In the genomic region with DNA sequence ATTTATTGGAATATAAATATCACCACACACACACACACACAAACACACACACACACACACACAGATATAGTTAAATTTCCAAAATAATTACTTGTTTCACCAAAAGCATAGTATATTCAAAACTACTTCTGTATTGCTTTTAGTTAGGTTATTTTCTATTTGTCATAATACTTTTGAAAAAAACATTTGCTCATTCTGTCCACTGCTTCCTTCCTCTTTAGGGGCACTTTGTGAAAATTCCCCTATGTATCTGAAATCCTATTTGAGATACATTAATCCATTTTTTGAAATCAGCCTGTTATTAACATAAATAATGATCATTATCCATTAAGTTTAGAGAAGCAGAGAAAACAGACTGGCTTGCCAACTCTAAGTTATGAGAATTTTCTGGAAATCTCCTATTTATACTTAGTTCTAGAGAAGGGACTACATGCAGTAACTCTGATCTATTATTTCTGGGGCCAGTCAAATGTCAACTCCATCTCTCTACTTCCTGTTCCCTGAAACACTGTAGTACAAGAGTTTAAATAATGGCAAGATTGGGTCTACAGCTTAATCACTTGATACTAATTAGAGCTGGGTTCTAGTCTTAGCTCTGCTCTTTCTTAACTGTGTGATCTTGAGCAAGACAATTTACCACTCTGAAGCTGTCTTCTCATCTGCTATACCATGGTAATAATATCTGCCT, we compare ENCODE assay signal across 29 cellular contexts. TPM values are rescaled to one million over a fixed set of nuclear protein-coding genes. Genes with fewer than 3 reads are reported as not detected.
A peak's percentile ranks its signal among the peaks of the same experiment; 100 is the strongest.
DNase-seq lines count a peak whose midpoint lies in the region; ATAC-seq, FAIRE-seq and TF ChIP-seq lines count a peak whose summit lies in the region.
"Had no signal": no experiment of that assay in that cellular context is flagged by ENCODE, and none has a peak within 500 bp of the region (broad histone marks: within the 10 kb centered on the region; RNA-seq: fewer than 3 reads in every experiment).

No MANE protein-coding gene starts in this region.

- no peaks in the 10 kb centered on the region for H4K20me1 ChIP-seq in GM12878 (ENCODE audit: control insufficient read depth, insufficient read depth)

- H3K36me3 Mint-ChIP-seq in activated T-cell treated with anti-CD3 and anti-CD28 coated beads, Interleukin-2, amount 50 U/mL, for 24 hours (ENCODE audit: low read depth): peaks cover 4% of the 10 kb centered on the region

- DNase-seq in activated T-cell treated with anti-CD3 and anti-CD28 coated beads, Interleukin-2, amount 50 U/mL, for 24 hours: no peak
- DNase-seq in activated T-cell treated with anti-CD3 and anti-CD28 coated beads, Interleukin-2, amount 50 U/mL, for 48 hours: no peak
- DNase-seq in GM12878 (ENCODE audit: low read depth, low spot score) (no peak), spleen (no peak), RPMI8226 (no peak), ovary (no peak)
- DNase-seq: ACHN; activated CD4-positive, CD25-positive, alpha-beta regulatory T cell; activated gamma-delta T cell treated with Interleukin-2 at 50 U/mL for 16 hours; cerebellar nuclear complex; GF-D8; H7; NCI-H1092; NCI-H1930; NCI-H345; PC-9; posterior cingulate gyrus; sigmoid colon; T-helper 9 cell; thyroid gland had no signal

- H3K4me1 ChIP-seq in GM12878 (ENCODE audit: control insufficient read depth, insufficient read depth, low read length) (no peaks in the 10 kb centered on the region), spleen (peaks cover 0 to 13% (median 0%) of the 10 kb centered on the region in 6 donors), ovary (ENCODE audit: insufficient read depth) (no peaks in the 10 kb centered on the region)
- H3K4me1 ChIP-seq: sigmoid colon, thyroid gland had no signal

- H3K27me3 Mint-ChIP-seq in activated T-cell treated with anti-CD3 and anti-CD28 coated beads, Interleukin-2, amount 50 U/mL, for 24 hours: no peaks in the 10 kb centered on the region

- H3K27ac ChIP-seq in KOPT-K1 (ENCODE audit: low read depth, low read length, poor library complexity, severe bottlenecking) (peak overlapping the region; percentile 9), GM12878 (ENCODE audit: control insufficient read depth, insufficient read depth) (no peak overlapping the region), spleen (peak overlapping the region in 7 of 8 donors; percentile 2 to 73 (median 43)), ovary (no peak overlapping the region)
- H3K27ac ChIP-seq: PC-9, sigmoid colon, thyroid gland had no signal

- peak; percentile 66 for FAIRE-seq in GM12878 (lab: Jason Lieb, UNC)
- FAIRE-seq: astrocyte, frontal cortex had no signal

- intact Hi-C loops in GM12878 (cut with micrococcal nuclease; ENCODE audit: unreplicated experiment) (loop anchor here (10.0 kb wide), 1 partner anchor 955 kb away; a partner anchor contains a TSS), spleen (cut with DNase I; ENCODE audit: low total_unique reads) (no loop called here), ovary (cut with DNase I) (no loop called here)

- TF ChIP-seq CTCF in GM12878 (IDR thresholded peaks at IDR 0.05 in 2 of 3, conservative IDR thresholded peaks at IDR 0.05 in 1 of 3; ENCODE audit: control insufficient read depth in 2 of 3, extremely low read depth in 1 of 3, insufficient read depth in 1 of 3, low read depth in 3 of 3, low read length in 3 of 3): no peak
- no peak for TF ChIP-seq CTCF in spleen (IDR thresholded peaks at IDR 0.05 in 8 of 11, conservative IDR thresholded peaks at IDR 0.05 in 3 of 11)
- TF ChIP-seq CTCF in ovary (IDR thresholded peaks at IDR 0.05): no peak

- TF ChIP-seq RAD21 in GM12878 (IDR thresholded peaks at IDR 0.05; ENCODE audit: insufficient read depth, low read depth, low read length): no peak

- POLR2A ChIA-PET in GM12878 (lab: Charles Lee): no interaction called here

- CTCF ChIA-PET in GM12878 (lab: Yijun Ruan, JAX): interaction anchor here (1.5 to 3.3 kb wide), 4 partner anchors 9 to 178 kb away, joined by 3 to 13 read pairs (median 6); no protein-coding TSS in a partner anchor

- TF ChIP-seq POLR2A in GM12878 (IDR thresholded peaks at IDR 0.05; ENCODE audit: low read depth, low read length) (no peak), spleen (IDR thresholded peaks at IDR 0.05) (no peak), ovary (IDR thresholded peaks at IDR 0.05) (no peak)

- H3K36me3 ChIP-seq in KOPT-K1 (ENCODE audit: insufficient read depth, low read length) (no peaks in the 10 kb centered on the region), GM12878 (ENCODE audit: control insufficient read depth in 2 of 2, insufficient read depth in 2 of 2, low read length in 1 of 2) (no peaks in the 10 kb centered on the region), spleen (no peaks in the 10 kb centered on the region), ovary (no peaks in the 10 kb centered on the region)
- H3K36me3 ChIP-seq: sigmoid colon, thyroid gland had no signal

- no peak overlapping the region for H3K4me2 ChIP-seq in GM12878 (ENCODE audit: control insufficient read depth, insufficient read depth)
- H3K4me2 ChIP-seq: PC-9 had no signal

- no peaks in the 10 kb centered on the region for H3K79me2 ChIP-seq in GM12878 (ENCODE audit: control insufficient read depth, insufficient read depth, low read length)

- H3K4me1 Mint-ChIP-seq in activated T-cell treated with anti-CD3 and anti-CD28 coated beads, Interleukin-2, amount 50 U/mL, for 24 hours (ENCODE audit: low read depth): peaks cover 59% of the 10 kb centered on the region

- RAD21 ChIA-PET in GM12878 (lab: Charles Lee; ENCODE audit: unreplicated experiment): interaction anchor here (0.9 to 1.1 kb wide), 2 partner anchors 9 to 174 kb away, joined by 3 to 5 read pairs; no protein-coding TSS in a partner anchor

- peak overlapping the region; percentile 59 for H3K27ac Mint-ChIP-seq in activated T-cell treated with anti-CD3 and anti-CD28 coated beads, Interleukin-2, amount 50 U/mL, for 24 hours

- in situ Hi-C loops in GM12878 (cut with MboI): loop anchor here (5.0 kb wide), 1 partner anchor 172 kb away; no protein-coding TSS in a partner anchor

- H2AFZ ChIP-seq in GM12878 (ENCODE audit: control insufficient read depth, low read depth, low read length): no peak overlapping the region
- H2AFZ ChIP-seq: PC-9 had no signal

- no peaks in the 10 kb centered on the region for H3K27me3 ChIP-seq in GM12878 (replicated peaks in 1 of 2; ENCODE audit: control insufficient read depth in 2 of 2, insufficient read depth in 2 of 2, low read length in 1 of 2)
- H3K27me3 ChIP-seq in spleen (replicated peaks in 1 of 7): no peaks in the 10 kb centered on the region
- H3K27me3 ChIP-seq in ovary: no peaks in the 10 kb centered on the region
- H3K27me3 ChIP-seq: sigmoid colon, thyroid gland had no signal

- SMC1A ChIA-PET in GM12878 (lab: Charles Lee; ENCODE audit: uncharacterized antibody, unreplicated experiment): interaction anchor here (0.8 to 5.3 kb wide), 9 partner anchors 10 to 169 kb away, joined by 3 to 35 read pairs (median 5); no protein-coding TSS in a partner anchor

- H3K4me3 Mint-ChIP-seq in activated T-cell treated with anti-CD3 and anti-CD28 coated beads, Interleukin-2, amount 50 U/mL, for 24 hours: no peak overlapping the region

- H3K9me3 ChIP-seq in KOPT-K1 (ENCODE audit: insufficient read depth, low read length, poor library complexity, severe bottlenecking) (no peaks in the 10 kb centered on the region), GM12878 (replicated peaks; ENCODE audit: control insufficient read depth, insufficient read depth, low read length) (no peaks in the 10 kb centered on the region; the same call in 2 of the 3 replicates), spleen (no peaks in the 10 kb centered on the region), ovary (no peaks in the 10 kb centered on the region)
- H3K9me3 ChIP-seq: sigmoid colon, thyroid gland had no signal

- peak; percentile 74 for ATAC-seq in GM12878
- ATAC-seq in GM18867 (IDR thresholded peaks at IDR 0.05; ENCODE audit: unreplicated experiment): no peak
- ATAC-seq: esophagus mucosa had no signal

- TF ChIP-seq EP300 in GM12878 (IDR thresholded peaks at IDR 0.05; ENCODE audit: borderline replicate concordance in 1 of 2, control insufficient read depth in 1 of 2, low read depth in 2 of 2, low read length in 2 of 2): no peak
- TF ChIP-seq EP300 in ovary (IDR thresholded peaks at IDR 0.05): no peak

- no peak overlapping the region for H3K9ac ChIP-seq in GM12878 (ENCODE audit: control insufficient read depth, insufficient read depth, low read length)

- no TSS peak for BruUV-seq in GM12878 (replicated peaks; lab: Mats Ljungman, UMichigan)

- no peak overlapping the region for H3K4me3 ChIP-seq in GM12878
- H3K4me3 ChIP-seq in spleen: no peak overlapping the region
- H3K4me3 ChIP-seq in ovary: no peak overlapping the region
- H3K4me3 ChIP-seq: PC-9, sigmoid colon, thyroid gland had no signal

- H3K9me3 Mint-ChIP-seq in activated T-cell treated with anti-CD3 and anti-CD28 coated beads, Interleukin-2, amount 50 U/mL, for 24 hours: peaks cover 2% of the 10 kb centered on the region

TF ChIP-seq in GM12878, 131 proteins besides CTCF, POLR2A, EP300 and RAD21 (continues in another document):
- no peak for TF ChIP-seq RAD51 (IDR thresholded peaks at IDR 0.05)
- TF ChIP-seq MYB (IDR thresholded peaks at IDR 0.05; ENCODE audit: borderline replicate concordance, low read depth, low read length): no peak
- no peak for TF ChIP-seq PAX5 (IDR thresholded peaks at IDR 0.05; ENCODE audit: borderline replicate concordance, low read depth, low read length)
- TF ChIP-seq SPI1 (IDR thresholded peaks at IDR 0.05; ENCODE audit: borderline replicate concordance, insufficient read depth, low read depth, low read length): no peak
- TF ChIP-seq IKZF1 (conservative IDR thresholded peaks at IDR 0.05): no peak
- no peak for TF ChIP-seq JUNB (IDR thresholded peaks at IDR 0.05)

RNA-seq across cellular contexts. Expression of a gene that starts 54.4 kb away (rescaled TPM):
- total RNA-seq in GM12878 (2013; cell fraction: nucleolus; rRNA removed): 163 and 164 TPM in 2 replicates
- total RNA-seq in GM12878 (2014; rRNA removed) (6.6 and 7.7 TPM in 2 replicates), GM12878 (2014; rRNA removed; fragmentation: Illumina TruSeq; extraction: Trizol) (6.4 and 7.4 TPM in 2 replicates), GM12878 (2021) (5.5 and 5.7 TPM in 2 replicates), spleen (10 to 100 TPM; 18.2 to 47.9 (median 23.3) TPM), ovary (under 1 TPM; 0.05 to 0.42 (median 0.24) TPM)
- 4.6 TPM for polyA plus RNA-seq in GM12878 (2011; ENCODE audit: low read depth)
- polyA plus RNA-seq in GM12878 (2011; rRNA removed) (116 and 118 TPM in 2 replicates), GM12878 (2014; fragmentation: Illumina TruSeq; extraction: Trizol) (6.8 and 7.4 TPM in 2 replicates), GM12878 (2014; fragmentation: Nextera tagmentation; extraction: Ambion mirVana) (1 to 10 TPM; 1.2 to 1.3 TPM), GM12878 (2014; rRNA removed) (4.1 and 5.2 TPM in 2 replicates), GM12878 (2016; fragmentation: Nextera tagmentation; extraction: Ambion mirVana) (1 to 10 TPM; 2.5 to 2.9 TPM), spleen (1 to 10 TPM; 3.6 to 4.7 (median 3.9) TPM), ovary (under 1 TPM; 0.08 to 0.88 TPM)
- polyA plus RNA-seq in GM12878 (2011; cell fraction: cytosol; rRNA removed): 68.1 and 86.2 TPM in 2 replicates
- polyA plus RNA-seq in GM12878 (2011; cell fraction: nucleus; rRNA removed): 84.7 and 106 TPM in 2 replicates
- polyA plus RNA-seq in GM12878 (2012): 3.7 and 3.9 TPM in 2 replicates
- 406 and 510 TPM in 2 replicates for polyA minus RNA-seq in GM12878 (2011; rRNA and poly(A)+ RNA removed)
- 58.7 and 63.0 TPM in 2 replicates for polyA minus RNA-seq in GM12878 (2011; cell fraction: cytosol; rRNA and poly(A)+ RNA removed)
- 182 and 202 TPM in 2 replicates for polyA minus RNA-seq in GM12878 (2011; cell fraction: nucleus; rRNA and poly(A)+ RNA removed)
- total RNA-seq: astrocyte, frontal cortex, H7, kidney epithelial cell, LHCN-M2, lung microvascular endothelial cell, myocyte, PC-9 had no signal

Comparison
In these comparisons a context has a peak if more than half of its experiments do, and no peak if none do; other contexts are left out.
1. H3K27ac ChIP-seq: peak in KOPT-K1 (single experiment) and spleen (7 of 8); none in GM12878 (single experiment) and ovary (0 of 2).
2. RNA of a gene that starts 54.4 kb away (total RNA-seq): 18.2 to 47.9 TPM in spleen and 5.5 to 164 TPM in GM12878; 0.05 to 0.42 TPM in ovary; every median in the first group is over 4 times any median in the second.